Comparison of ENCODE assay signal across 16 cellular contexts in the genomic region with DNA sequence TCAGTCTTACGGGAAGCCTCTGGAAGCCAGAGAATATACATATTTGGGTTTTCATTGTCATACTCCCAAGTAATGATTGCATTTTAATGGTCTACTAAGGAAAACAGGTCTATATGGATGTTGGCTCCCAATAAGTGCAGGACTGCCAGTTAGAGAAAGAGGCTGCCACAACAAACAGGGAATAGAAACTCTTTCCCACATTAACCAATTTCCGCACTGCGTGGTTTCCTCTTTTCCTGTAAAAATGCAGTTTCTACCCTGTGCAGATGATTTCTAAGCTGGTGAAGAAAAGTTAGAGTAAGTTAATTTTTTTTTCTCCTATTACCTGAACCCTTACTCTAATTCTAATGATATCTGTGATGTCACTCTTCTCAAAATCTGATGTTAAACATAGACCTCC.
DNase-seq lines count a peak whose midpoint lies in the region; ATAC-seq and TF ChIP-seq lines count a peak whose summit lies in the region.
"Had no signal": no experiment of that assay in that cellular context is flagged by ENCODE, and none has a peak within 500 bp of the region (broad histone marks: within the 10 kb centered on the region; RNA-seq: fewer than 3 reads in every experiment).

No MANE protein-coding gene starts in this region.

- H3K27ac ChIP-seq in CD4-positive, CD25-positive, alpha-beta regulatory T cell (ENCODE audit: insufficient read depth, low read length, poor library complexity, severe bottlenecking): no peak overlapping the region
- peak overlapping the region; percentile 60 for H3K27ac ChIP-seq in smooth muscle cell (ENCODE audit: low read depth)

- ATAC-seq in CD4-positive, CD25-positive, alpha-beta regulatory T cell (ENCODE audit: low read depth in 2 of 2): no peak
- ATAC-seq in activated CD8-positive, alpha-beta memory T cell treated with anti-CD3 and anti-CD28 coated beads, Interleukin-2, amount 10 ng/mL, durations not matched to agents 7 days and 5 days: no peak

- H3K4me1 Mint-ChIP-seq in CD4-positive, CD25-positive, alpha-beta regulatory T cell: peaks cover 33 to 58% (median 38%) of the 10 kb centered on the region in 4 donors
- peaks cover 40% of the 10 kb centered on the region for H3K4me1 Mint-ChIP-seq in dendritic cell treated with granulocyte-macrophage colony-stimulating factor and Interleukin-4, amounts not matched to agents 40 ng/mL and 50 ng/mL, for 4 days (ENCODE audit: low read depth)
- peaks cover 3% of the 10 kb centered on the region for H3K4me1 Mint-ChIP-seq in Caco-2 (ENCODE audit: low read depth, unreplicated experiment)
- H3K4me1 Mint-ChIP-seq in activated CD8-positive, alpha-beta memory T cell treated with anti-CD3 and anti-CD28 coated beads, Interleukin-2, amount 10 ng/mL, durations not matched to agents 7 days and 5 days: peaks cover 23% of the 10 kb centered on the region

- intact Hi-C loops in dendritic cell treated with granulocyte-macrophage colony-stimulating factor and Interleukin-4, amounts not matched to agents 40 ng/mL and 50 ng/mL, for 4 days (cut with micrococcal nuclease): no loop called here
- intact Hi-C loops in Caco-2 (cut with micrococcal nuclease; ENCODE audit: unreplicated experiment): no loop called here

- no peak overlapping the region for H3K4me2 ChIP-seq in smooth muscle cell

- no peaks in the 10 kb centered on the region for H3K4me1 ChIP-seq in CD4-positive, CD25-positive, alpha-beta regulatory T cell (ENCODE audit: control insufficient read depth, insufficient read depth, low read length, poor library complexity, severe bottlenecking)
- no peaks in the 10 kb centered on the region for H3K4me1 ChIP-seq in smooth muscle cell (ENCODE audit: low read depth)
- 0 out of 2 replicates have a peak, but pooled peaks cover 3% of the 10 kb centered on the region for H3K4me1 ChIP-seq in Caco-2

- WGBS in smooth muscle cell (ENCODE audit: low lambda C conversion rate): 97% methylated on average over 3 of the region's 3 CpGs

- no peaks in the 10 kb centered on the region for H3F3A ChIP-seq in smooth muscle cell (ENCODE audit: low read depth)

- peaks cover 25% of the 10 kb centered on the region for H3K36me3 Mint-ChIP-seq in CD4-positive, CD25-positive, alpha-beta regulatory T cell
- H3K36me3 Mint-ChIP-seq in dendritic cell treated with granulocyte-macrophage colony-stimulating factor and Interleukin-4, amounts not matched to agents 40 ng/mL and 50 ng/mL, for 4 days (ENCODE audit: low read depth): peaks cover 17% of the 10 kb centered on the region
- peaks cover 5% of the 10 kb centered on the region for H3K36me3 Mint-ChIP-seq in Caco-2 (ENCODE audit: insufficient read depth, unreplicated experiment)
- peaks cover 42% of the 10 kb centered on the region for H3K36me3 Mint-ChIP-seq in activated CD8-positive, alpha-beta memory T cell treated with anti-CD3 and anti-CD28 coated beads, Interleukin-2, amount 10 ng/mL, durations not matched to agents 7 days and 5 days

- H3K27me3 ChIP-seq in CD4-positive, CD25-positive, alpha-beta regulatory T cell (ENCODE audit: control insufficient read depth, insufficient read depth, low read length): no peaks in the 10 kb centered on the region
- H3K27me3 ChIP-seq in smooth muscle cell (ENCODE audit: low read depth) (no peaks in the 10 kb centered on the region), Caco-2 (replicated peaks; ENCODE audit: control insufficient read depth, insufficient read depth, low read length) (no peaks in the 10 kb centered on the region; the same call in 1 of the 2 replicates)

- H3K9me3 ChIP-seq in CD4-positive, CD25-positive, alpha-beta regulatory T cell (ENCODE audit: control insufficient read depth in 2 of 2, low read length in 2 of 2): no peaks in the 10 kb centered on the region
- H3K9me3 ChIP-seq in smooth muscle cell (replicated peaks; ENCODE audit: low read depth) (no peaks in the 10 kb centered on the region), Caco-2 (no peaks in the 10 kb centered on the region)

- no TSS peak for BruUV-seq in Caco-2 (replicated peaks; lab: Mats Ljungman, UMichigan)

- H3K4me3 ChIP-seq in CD4-positive, CD25-positive, alpha-beta regulatory T cell (ENCODE audit: low read depth, low read length): no peak overlapping the region
- H3K4me3 ChIP-seq in smooth muscle cell: no peak overlapping the region
- no peak overlapping the region for H3K4me3 ChIP-seq in Caco-2 (ENCODE audit: low read depth, low read length)

- peaks cover 0 to 17% (median 12%) of the 10 kb centered on the region in 7 donors for H3K9me3 Mint-ChIP-seq in CD4-positive, CD25-positive, alpha-beta regulatory T cell
- H3K9me3 Mint-ChIP-seq in dendritic cell treated with granulocyte-macrophage colony-stimulating factor and Interleukin-4, amounts not matched to agents 40 ng/mL and 50 ng/mL, for 4 days: peaks cover 7% of the 10 kb centered on the region
- H3K9me3 Mint-ChIP-seq in Caco-2 (ENCODE audit: unreplicated experiment): peaks cover 17% of the 10 kb centered on the region
- H3K9me3 Mint-ChIP-seq in activated CD8-positive, alpha-beta memory T cell treated with anti-CD3 and anti-CD28 coated beads, Interleukin-2, amount 10 ng/mL, durations not matched to agents 7 days and 5 days (ENCODE audit: low read depth): peaks cover 13% of the 10 kb centered on the region

- H3K27ac Mint-ChIP-seq in CD4-positive, CD25-positive, alpha-beta regulatory T cell: peak overlapping the region; percentile 3 to 27 (median 26)
- peak overlapping the region; percentile 37 for H3K27ac Mint-ChIP-seq in dendritic cell treated with granulocyte-macrophage colony-stimulating factor and Interleukin-4, amounts not matched to agents 40 ng/mL and 50 ng/mL, for 4 days
- no peak overlapping the region for H3K27ac Mint-ChIP-seq in Caco-2 (ENCODE audit: unreplicated experiment)
- H3K27ac Mint-ChIP-seq in activated CD8-positive, alpha-beta memory T cell treated with anti-CD3 and anti-CD28 coated beads, Interleukin-2, amount 10 ng/mL, durations not matched to agents 7 days and 5 days: no peak overlapping the region

- no peak for DNase-seq in CD4-positive, CD25-positive, alpha-beta regulatory T cell
- DNase-seq in MV-4-11 (lab: John Stamatoyannopoulos, UW) (peak; percentile 65), smooth muscle cell (lab: John Stamatoyannopoulos, UW; ENCODE audit: unreplicated experiment) (no peak), Caco-2 (no peak), ureter (ENCODE audit: low spot score) (no peak), iPS-NIHi11 (ENCODE audit: low spot score) (no peak)
- DNase-seq in activated CD8-positive, alpha-beta memory T cell treated with anti-CD3 and anti-CD28 coated beads, Interleukin-2, amount 10 ng/mL, durations not matched to agents 7 days and 5 days: no peak
- DNase-seq: ACHN, EL, KG1, NCI-H1417, NCI-H2029, NCI-H2171 treated with DMSO at 0.1 percent for 48 hours, NCI-H510A, SIG-M5 had no signal

- no peak overlapping the region for H2AFZ ChIP-seq in smooth muscle cell (ENCODE audit: low read depth)

- no peak overlapping the region for H3K9ac ChIP-seq in smooth muscle cell (ENCODE audit: low read depth)

- peaks cover 10% of the 10 kb centered on the region for H4K20me1 ChIP-seq in smooth muscle cell (ENCODE audit: low read depth)

- TF ChIP-seq CTCF in smooth muscle cell (IDR thresholded peaks at IDR 0.05; ENCODE audit: borderline replicate concordance, insufficient read depth, poor library complexity, severe bottlenecking) (no peak), Caco-2 (IDR thresholded peaks at IDR 0.05; ENCODE audit: insufficient read depth in 1 of 2, low read depth in 1 of 2, low read length in 1 of 2, severe bottlenecking in 1 of 2, unreplicated experiment in 1 of 2) (no peak)

- H3K4me3 Mint-ChIP-seq in CD4-positive, CD25-positive, alpha-beta regulatory T cell: no peak overlapping the region
- H3K4me3 Mint-ChIP-seq in dendritic cell treated with granulocyte-macrophage colony-stimulating factor and Interleukin-4, amounts not matched to agents 40 ng/mL and 50 ng/mL, for 4 days: no peak overlapping the region
- H3K4me3 Mint-ChIP-seq in Caco-2 (ENCODE audit: unreplicated experiment): no peak overlapping the region
- H3K4me3 Mint-ChIP-seq in activated CD8-positive, alpha-beta memory T cell treated with anti-CD3 and anti-CD28 coated beads, Interleukin-2, amount 10 ng/mL, durations not matched to agents 7 days and 5 days: no peak overlapping the region

- peaks cover 7% of the 10 kb centered on the region for H3K36me3 ChIP-seq in CD4-positive, CD25-positive, alpha-beta regulatory T cell (ENCODE audit: control insufficient read depth, insufficient read depth, low read length)
- H3K36me3 ChIP-seq in smooth muscle cell (ENCODE audit: low read depth): peaks cover 4% of the 10 kb centered on the region
- H3K36me3 ChIP-seq in Caco-2 (ENCODE audit: control insufficient read depth, insufficient read depth, low read length): no peaks in the 10 kb centered on the region

- POLR2A ChIA-PET in Caco-2 (lab: Charles Lee): no interaction called here

- H3K27me3 Mint-ChIP-seq in CD4-positive, CD25-positive, alpha-beta regulatory T cell: no peaks in the 10 kb centered on the region
- no peaks in the 10 kb centered on the region for H3K27me3 Mint-ChIP-seq in dendritic cell treated with granulocyte-macrophage colony-stimulating factor and Interleukin-4, amounts not matched to agents 40 ng/mL and 50 ng/mL, for 4 days
- no peaks in the 10 kb centered on the region for H3K27me3 Mint-ChIP-seq in Caco-2 (ENCODE audit: insufficient read depth, unreplicated experiment)
- no peaks in the 10 kb centered on the region for H3K27me3 Mint-ChIP-seq in activated CD8-positive, alpha-beta memory T cell treated with anti-CD3 and anti-CD28 coated beads, Interleukin-2, amount 10 ng/mL, durations not matched to agents 7 days and 5 days

- CTCF ChIA-PET in Caco-2 (lab: Charles Lee): no interaction called here
- CTCF ChIA-PET in activated CD8-positive, alpha-beta memory T cell treated with anti-CD3 and anti-CD28 coated beads, Interleukin-2, amount 10 ng/mL, durations not matched to agents 7 days and 5 days (lab: Charles Lee): no interaction called here

- H3K79me2 ChIP-seq in smooth muscle cell (ENCODE audit: low read depth): peaks cover 52% of the 10 kb centered on the region

Comparison
In these comparisons a context has a peak if more than half of its experiments do, and no peak if none do; other contexts are left out.
1. H3K27ac Mint-ChIP-seq: peak in CD4-positive, CD25-positive, alpha-beta regulatory T cell (3 of 3) and dendritic cell treated with granulocyte-macrophage colony-stimulating factor and Interleukin-4, amounts not matched to agents 40 ng/mL and 50 ng/mL, for 4 days (single experiment); none in Caco-2 (single experiment) and activated CD8-positive, alpha-beta memory T cell treated with anti-CD3 and anti-CD28 coated beads, Interleukin-2, amount 10 ng/mL, durations not matched to agents 7 days and 5 days (single experiment).